Comparison of ENCODE assay signal across 9 cellular contexts in genomic region chr5:171989276-171989675, GRCh38. TPM values are rescaled to one million over a fixed set of nuclear protein-coding genes. Genes with fewer than 3 reads are reported as not detected.
DNase-seq lines count a peak whose midpoint lies in the region; ATAC-seq and TF ChIP-seq lines count a peak whose summit lies in the region.
"Had no signal": no experiment of that assay in that cellular context is flagged by ENCODE, and none has a peak within 500 bp of the region (broad histone marks: within the 10 kb centered on the region; RNA-seq: fewer than 3 reads in every experiment).

No MANE protein-coding gene starts in this region.

- no peaks in the 10 kb centered on the region for H3K9me3 Mint-ChIP-seq in activated T-helper 17 cell treated with anti-CD3 and anti-CD28 coated beads, Interleukin-2, amount 50 U/mL, for 72 hours

- peak overlapping the region; percentile 63 for H3K4me3 Mint-ChIP-seq in activated T-helper 17 cell treated with anti-CD3 and anti-CD28 coated beads, Interleukin-2, amount 50 U/mL, for 72 hours

- no peak overlapping the region for H3K27ac ChIP-seq in SK-N-SH (ENCODE audit: low read depth in 2 of 2, low read length in 1 of 2)

- no peak for TF ChIP-seq CTCF in SK-N-SH (IDR thresholded peaks at IDR 0.05)

- H4K20me1 ChIP-seq in SK-N-SH (ENCODE audit: insufficient read depth), result peaks cover 77% of the 10 kb centered on the region

- ATAC-seq in GM18870 (IDR thresholded peaks at IDR 0.05; ENCODE audit: unreplicated experiment) (peak; percentile 72), HG02938 (IDR thresholded peaks at IDR 0.05; ENCODE audit: unreplicated experiment) (peak; percentile 72), GM21367 (IDR thresholded peaks at IDR 0.05; ENCODE audit: unreplicated experiment) (no peak)
- ATAC-seq in activated T-helper 17 cell treated with anti-CD3 and anti-CD28 coated beads, Interleukin-2, amount 50 U/mL, for 72 hours (replicated peaks), result peak; percentile 73

- no peak overlapping the region for H3K9ac ChIP-seq in SK-N-SH

- peaks cover 4 to 18% of the 10 kb centered on the region in 2 experiments for H3K36me3 ChIP-seq in SK-N-SH (replicated peaks in 1 of 2; ENCODE audit: control insufficient read depth in 1 of 2, insufficient read depth in 2 of 2, low read length in 1 of 2)

- H2AFZ ChIP-seq in SK-N-SH (ENCODE audit: low read depth), result no peak overlapping the region

- H3K4me3 ChIP-seq in SK-N-SH (ENCODE audit: low read depth in 2 of 2, low read length in 1 of 2), result no peak overlapping the region

- CTCF ChIA-PET in SK-N-SH (lab: Yijun Ruan, JAX), result no interaction called here

- WGBS in SK-N-SH (ENCODE audit: low lambda C conversion rate), result 92% methylated on average over 5 of the region's 5 CpGs

- no peak for TF ChIP-seq RAD21 in SK-N-SH (IDR thresholded peaks at IDR 0.05; ENCODE audit: low read length)

- H3K27me3 ChIP-seq in SK-N-SH (ENCODE audit: insufficient read depth), result no peaks in the 10 kb centered on the region

- peaks cover 39% of the 10 kb centered on the region for H3K4me1 Mint-ChIP-seq in activated T-helper 17 cell treated with anti-CD3 and anti-CD28 coated beads, Interleukin-2, amount 50 U/mL, for 72 hours

- H3K9me2 ChIP-seq in SK-N-SH, result no peaks in the 10 kb centered on the region

- peaks cover 96% of the 10 kb centered on the region for H3K79me2 ChIP-seq in SK-N-SH (ENCODE audit: insufficient read depth)

- TF ChIP-seq EP300 in SK-N-SH (IDR thresholded peaks at IDR 0.05; ENCODE audit: borderline replicate concordance in 1 of 2, low read depth in 1 of 2, low read length in 1 of 2), result no peak

- H3F3A ChIP-seq in SK-N-SH (replicated peaks; ENCODE audit: insufficient read depth), result peaks cover 28% of the 10 kb centered on the region

- H3K9me3 ChIP-seq in SK-N-SH, result no peaks in the 10 kb centered on the region

- H3K27me3 Mint-ChIP-seq in activated T-helper 17 cell treated with anti-CD3 and anti-CD28 coated beads, Interleukin-2, amount 50 U/mL, for 72 hours, result no peaks in the 10 kb centered on the region

- peaks cover 68% of the 10 kb centered on the region for H3K36me3 Mint-ChIP-seq in activated T-helper 17 cell treated with anti-CD3 and anti-CD28 coated beads, Interleukin-2, amount 50 U/mL, for 72 hours (ENCODE audit: low read depth)

- POLR2A ChIA-PET in SK-N-SH (lab: Yijun Ruan, JAX), result no interaction called here

- no peak overlapping the region for H3K4me2 ChIP-seq in SK-N-SH

- peaks cover 2 to 19% of the 10 kb centered on the region in 2 experiments; a peak in 3 of 4 replicates for H3K4me1 ChIP-seq in SK-N-SH (ENCODE audit: control insufficient read depth in 1 of 2, insufficient read depth in 2 of 2, low read depth in 1 of 2, low read length in 1 of 2)

- peak overlapping the region; percentile 87 for H3K27ac Mint-ChIP-seq in activated T-helper 17 cell treated with anti-CD3 and anti-CD28 coated beads, Interleukin-2, amount 50 U/mL, for 72 hours

- DNase-seq in A172 (ENCODE audit: low spot score) (peak; percentile 75), SK-N-SH (no peak), NCI-H1105 (lab: John Stamatoyannopoulos, UW) (no peak), NCI-H1930 (lab: John Stamatoyannopoulos, UW) (no peak)
- DNase-seq: NCI-H526 treated with DMSO at 0.1 percent for 48 hours had no signal

TF ChIP-seq in SK-N-SH, 30 proteins besides CTCF, POLR2A, EP300 and RAD21:
- TF ChIP-seq MEF2A (IDR thresholded peaks at IDR 0.05; ENCODE audit: borderline replicate concordance, low read depth) (no peak), USF2 (IDR thresholded peaks at IDR 0.05; ENCODE audit: borderline replicate concordance, low read depth, low read length) (no peak), TAF1 (IDR thresholded peaks at IDR 0.05; ENCODE audit: borderline replicate concordance, low read depth, low read length) (no peak), IRF3 (IDR thresholded peaks at IDR 0.05; ENCODE audit: low read depth, low read length) (no peak), TEAD4 (IDR thresholded peaks at IDR 0.05; ENCODE audit: borderline replicate concordance, insufficient read depth) (no peak), GABPA (IDR thresholded peaks at IDR 0.05; ENCODE audit: low read depth) (no peak), ELF1 (IDR thresholded peaks at IDR 0.05) (no peak)

RNA-seq across cellular contexts. Expression of gene FBXW11, which starts 17.2 kb away (rescaled TPM):
- 90.2 and 106 TPM in 2 replicates for total RNA-seq in A172 (2014; rRNA removed; shearing (Covaris generic))
- total RNA-seq in activated T-helper 17 cell treated with anti-CD3 and anti-CD28 coated beads, Interleukin-2, amount 50 U/mL, for 72 hours, result 10 to 100 TPM; 48.1 to 51.4 TPM
- polyA plus RNA-seq in SK-N-SH (2012; rRNA removed), result 37.5 and 51.1 TPM in 2 replicates
- 42.5 and 48.0 TPM in 2 replicates for polyA plus RNA-seq in SK-N-SH (2012; cell fraction: cytosol; rRNA removed)
- 20.9 and 40.9 TPM in 2 replicates for polyA plus RNA-seq in SK-N-SH (2012; cell fraction: nucleus; rRNA removed)
